ENCODE assay signal across 8 cellular contexts in genomic region chr11:9757809-9758675, GRCh38.
DNase-seq lines count a peak whose midpoint lies in the region; ATAC-seq and TF ChIP-seq lines count a peak whose summit lies in the region.

No MANE protein-coding gene starts in this region.

- H2AFZ ChIP-seq in Karpas-422 (ENCODE audit: low read length), result peak overlapping the region; percentile 72; the same call in 1 of the 2 replicates
- H2AFZ ChIP-seq in neuronal stem cell (ENCODE audit: low read length), result no peak overlapping the region

- H3K9me2 ChIP-seq in Karpas-422 (replicated peaks; ENCODE audit: insufficient read depth, low read length), result no peaks in the 10 kb centered on the region

- H3K9me3 ChIP-seq in Karpas-422 (ENCODE audit: low read length), result no peaks in the 10 kb centered on the region
- H3K9me3 ChIP-seq in neuronal stem cell (replicated peaks in 1 of 2; ENCODE audit: control insufficient read depth in 2 of 2, insufficient read depth in 1 of 2, low read depth in 1 of 2, low read length in 2 of 2), result no peaks in the 10 kb centered on the region

- H4K20me1 ChIP-seq in Karpas-422 (ENCODE audit: insufficient read depth, low read depth, low read length), result no peaks in the 10 kb centered on the region

- no peak overlapping the region for H4K91ac ChIP-seq in neuronal stem cell (ENCODE audit: low read depth, low read length, poor library complexity)

- peak; percentile 98 for TF ChIP-seq CTCF in foreskin keratinocyte (conservative IDR thresholded peaks at IDR 0.05)

- peak overlapping the region; percentile 29 for H3K23ac ChIP-seq in neuronal stem cell (ENCODE audit: low read depth, low read length, poor library complexity)

- no peaks in the 10 kb centered on the region for H3K79me1 ChIP-seq in neuronal stem cell (ENCODE audit: low read depth, low read length)

- H3K18ac ChIP-seq in neuronal stem cell (ENCODE audit: low read length), result peak overlapping the region; percentile 96

- no peak overlapping the region for H3K14ac ChIP-seq in neuronal stem cell (ENCODE audit: low read length)

- peak overlapping the region; percentile 83 for H3K4me2 ChIP-seq in Karpas-422 (ENCODE audit: low read depth, low read length, poor library complexity, severe bottlenecking)
- H3K4me2 ChIP-seq in neuronal stem cell (ENCODE audit: insufficient read depth, low read length, poor library complexity, severe bottlenecking), result peak overlapping the region; percentile 93

- ATAC-seq in GM21723 (IDR thresholded peaks at IDR 0.05; ENCODE audit: unreplicated experiment) (peak; percentile 50), foreskin keratinocyte (peak; percentile 2)

- H3K27ac ChIP-seq in Karpas-422 (ENCODE audit: low read length) (peak overlapping the region; percentile 87), foreskin keratinocyte (peak overlapping the region; percentile 98), neuronal stem cell (replicated peaks; ENCODE audit: low read length) (no peak overlapping the region)

- H2BK5ac ChIP-seq in neuronal stem cell (ENCODE audit: low read length), result peak overlapping the region; percentile 25

- H3K4me3 ChIP-seq in Karpas-422 (ENCODE audit: low read length) (peak overlapping the region; percentile 69), neuronal stem cell (ENCODE audit: low read length in 2 of 2) (peak overlapping the region in 1 of 2 donors; percentile 82)

- H2AK5ac ChIP-seq in neuronal stem cell (ENCODE audit: low read depth, low read length), result peak overlapping the region; percentile 29

- peak overlapping the region; percentile 52 for H2BK15ac ChIP-seq in neuronal stem cell (ENCODE audit: low read length)

- H4K8ac ChIP-seq in neuronal stem cell (ENCODE audit: low read depth, low read length), result no peak overlapping the region

- peak; percentile 76 for TF ChIP-seq POLR2A in Raji (IDR thresholded peaks at IDR 0.05; ENCODE audit: insufficient read depth, low read depth, low read length)

- no peaks in the 10 kb centered on the region for H3K27me3 ChIP-seq in Karpas-422 (ENCODE audit: low read length)
- no peaks in the 10 kb centered on the region for H3K27me3 ChIP-seq in foreskin keratinocyte
- H3K27me3 ChIP-seq in neuronal stem cell (ENCODE audit: control insufficient read depth in 3 of 3, insufficient read depth in 3 of 3, low read depth in 1 of 3, low read length in 3 of 3), result no peaks in the 10 kb centered on the region

- no CpG with 5 or more reads among the region's 73 CpGs for WGBS in neuronal stem cell (ENCODE audit: extremely low coverage in 2 of 2, insufficient read length in 2 of 2, insufficient replicate concordance in 1 of 2), 2 donors

- no peak overlapping the region for H3K4ac ChIP-seq in neuronal stem cell (ENCODE audit: low read length)

- H3K79me2 ChIP-seq in Karpas-422 (ENCODE audit: low read length), result no peaks in the 10 kb centered on the region

- H3K36me3 ChIP-seq in Karpas-422 (ENCODE audit: insufficient read depth, low read length) (no peaks in the 10 kb centered on the region), neuronal stem cell (replicated peaks in 1 of 2; ENCODE audit: control insufficient read depth in 2 of 2, insufficient read depth in 2 of 2, low read length in 2 of 2) (no peaks in the 10 kb centered on the region)

- H2BK12ac ChIP-seq in neuronal stem cell (ENCODE audit: low read length), result peak overlapping the region; percentile 69

- peaks cover 67% of the 10 kb centered on the region for H3K4me1 ChIP-seq in Karpas-422 (ENCODE audit: low read length)
- peaks cover 55% of the 10 kb centered on the region for H3K4me1 ChIP-seq in foreskin keratinocyte
- H3K4me1 ChIP-seq in neuronal stem cell (ENCODE audit: control insufficient read depth in 2 of 2, insufficient read depth in 1 of 2, low read depth in 1 of 2, low read length in 2 of 2), result peaks cover 17 to 20% of the 10 kb centered on the region in 2 donors

- H3K9ac ChIP-seq in Karpas-422 (ENCODE audit: low read length) (peak overlapping the region; percentile 75), neuronal stem cell (ENCODE audit: low read depth, low read length, poor library complexity) (peak overlapping the region; percentile 88)

- DNase-seq in Daoy (ENCODE audit: low read depth) (peak; percentile 84), Karpas-422 (peak; percentile 96), activated gamma-delta T cell treated with Interleukin-2 at 50 U/mL for 16 hours (peak; percentile 91), foreskin keratinocyte (peak in 1 of 2 donors; percentile 49), neuronal stem cell (ENCODE audit: low spot score) (peak; percentile 74), superior temporal gyrus (ENCODE audit: extremely low spot score) (peak; percentile 77)

- H2BK120ac ChIP-seq in neuronal stem cell (ENCODE audit: low read depth, low read length), result peak overlapping the region; percentile 26
